In the genomic region with DNA sequence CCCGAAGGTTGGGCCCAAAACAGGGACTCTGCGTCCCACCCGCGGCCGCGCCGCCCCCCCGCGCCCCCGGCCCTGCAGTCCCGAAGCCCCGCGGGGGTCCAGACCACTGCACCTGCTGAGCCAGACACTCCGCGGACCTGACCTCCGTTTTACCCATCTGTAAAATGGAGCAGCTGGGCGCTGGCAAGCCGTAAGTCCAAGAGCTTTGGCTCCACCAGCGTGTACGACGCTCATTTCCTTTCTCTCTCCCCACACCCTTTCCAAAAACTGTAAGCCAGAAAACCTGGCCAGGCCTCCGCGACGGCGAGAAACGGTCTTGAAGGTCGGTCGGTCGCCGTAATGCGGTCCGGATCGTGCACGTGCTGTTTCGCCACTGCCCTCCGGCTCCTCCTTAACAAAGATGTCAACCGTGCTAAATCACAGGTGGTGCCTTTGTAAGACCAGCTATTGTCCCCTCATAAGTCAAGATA, we compare ENCODE assay signal across 9 cellular contexts. TPM values are rescaled to one million over a fixed set of nuclear protein-coding genes. Genes with fewer than 3 reads are reported as not detected.
A peak's percentile ranks its signal among the peaks of the same experiment; 100 is the strongest.
DNase-seq lines count a peak whose midpoint lies in the region; ATAC-seq and TF ChIP-seq lines count a peak whose summit lies in the region.
"Had no signal": no experiment of that assay in that cellular context is flagged by ENCODE, and none has a peak within 500 bp of the region (broad histone marks: within the 10 kb centered on the region; RNA-seq: fewer than 3 reads in every experiment).

No MANE protein-coding gene starts in this region.

- ATAC-seq in CD4-positive, CD25-positive, alpha-beta regulatory T cell (ENCODE audit: low read depth in 2 of 2) = no peak
- no peak for ATAC-seq in central memory CD8-positive, alpha-beta T cell (replicated peaks; ENCODE audit: extremely low read depth, poor library complexity, severe bottlenecking)
- no peak for ATAC-seq in GM18873 (IDR thresholded peaks at IDR 0.05; ENCODE audit: low FRiP score, unreplicated experiment)

- H4K20me1 ChIP-seq in neural progenitor cell (ENCODE audit: low read depth) = peaks cover 40% of the 10 kb centered on the region

- H3K9me3 ChIP-seq in CD4-positive, CD25-positive, alpha-beta regulatory T cell (ENCODE audit: control insufficient read depth in 2 of 2, low read length in 2 of 2) = no peaks in the 10 kb centered on the region
- H3K9me3 ChIP-seq in HAP-1 = no peaks in the 10 kb centered on the region
- H3K9me3 ChIP-seq in neural progenitor cell (ENCODE audit: low read depth) = no peaks in the 10 kb centered on the region

- peaks cover 0 to 3% (median 0%) of the 10 kb centered on the region in 7 donors for H3K9me3 Mint-ChIP-seq in CD4-positive, CD25-positive, alpha-beta regulatory T cell
- no peaks in the 10 kb centered on the region for H3K9me3 Mint-ChIP-seq in central memory CD8-positive, alpha-beta T cell
- peaks cover 2% of the 10 kb centered on the region for H3K9me3 Mint-ChIP-seq in neural progenitor cell

- H2AFZ ChIP-seq in neural progenitor cell (replicated peaks) = no peak overlapping the region

- no peak for DNase-seq in CD4-positive, CD25-positive, alpha-beta regulatory T cell
- peak; percentile 76 to 80 for DNase-seq in HAP-1 (ENCODE audit: low spot score in 2 of 2)
- DNase-seq in central memory CD8-positive, alpha-beta T cell (ENCODE audit: low spot score in 2 of 2) = no peak
- DNase-seq in neural progenitor cell (ENCODE audit: low spot score) = peak; percentile 93
- no peak for DNase-seq in head of caudate nucleus
- no peak for DNase-seq in SIG-M5 treated with dmso at 0.1 percent for 504 hours (lab: John Stamatoyannopoulos, UW; ENCODE audit: unreplicated experiment)
- DNase-seq in HPDE6-E6E7 (ENCODE audit: extremely low spot score) = no peak
- DNase-seq: activated CD4-positive, alpha-beta T cell treated with anti-CD3 and anti-CD28 coated beads, Interleukin-2, amount 50 U/mL, for 1 hour had no signal

- in situ Hi-C loops in HAP-1 (cut with MboI; ENCODE audit: low sequenced_read_pairs) = no loop called here

- H3K27ac ChIP-seq in CD4-positive, CD25-positive, alpha-beta regulatory T cell (ENCODE audit: insufficient read depth, low read length, poor library complexity, severe bottlenecking) = no peak overlapping the region
- peak overlapping the region; percentile 93 for H3K27ac ChIP-seq in neural progenitor cell

- H3K9ac ChIP-seq in neural progenitor cell = no peak overlapping the region

- no peak overlapping the region for H3K27ac Mint-ChIP-seq in CD4-positive, CD25-positive, alpha-beta regulatory T cell
- no peak overlapping the region for H3K27ac Mint-ChIP-seq in central memory CD8-positive, alpha-beta T cell (ENCODE audit: low read depth)
- H3K27ac Mint-ChIP-seq in neural progenitor cell = no peak overlapping the region

- H3K79me2 ChIP-seq in neural progenitor cell (ENCODE audit: low read depth) = no peaks in the 10 kb centered on the region

- TF ChIP-seq CTCF in neural progenitor cell (IDR thresholded peaks at IDR 0.05) = no peak

- no peaks in the 10 kb centered on the region for H3K36me3 ChIP-seq in CD4-positive, CD25-positive, alpha-beta regulatory T cell (ENCODE audit: control insufficient read depth, insufficient read depth, low read length)
- H3K36me3 ChIP-seq in HAP-1 (replicated peaks) = no peaks in the 10 kb centered on the region
- no peaks in the 10 kb centered on the region for H3K36me3 ChIP-seq in neural progenitor cell

- H3K4me2 ChIP-seq in neural progenitor cell = peak overlapping the region; percentile 52

- H3F3A ChIP-seq in neural progenitor cell (ENCODE audit: low read depth) = peaks cover 58% of the 10 kb centered on the region

- no peak overlapping the region for H3K4me3 ChIP-seq in CD4-positive, CD25-positive, alpha-beta regulatory T cell (ENCODE audit: low read depth, low read length)
- H3K4me3 ChIP-seq in HAP-1 (peak overlapping the region; percentile 21), neural progenitor cell (peak overlapping the region; percentile 24)

- peaks cover 16% of the 10 kb centered on the region for H3K4me1 ChIP-seq in CD4-positive, CD25-positive, alpha-beta regulatory T cell (ENCODE audit: control insufficient read depth, insufficient read depth, low read length, poor library complexity, severe bottlenecking)
- H3K4me1 ChIP-seq in HAP-1 (peaks cover 45% of the 10 kb centered on the region), neural progenitor cell (peaks cover 68% of the 10 kb centered on the region)

- H3K4me3 Mint-ChIP-seq in CD4-positive, CD25-positive, alpha-beta regulatory T cell = peak overlapping the region; percentile 51 to 82 (median 70)
- peak overlapping the region; percentile 70 for H3K4me3 Mint-ChIP-seq in central memory CD8-positive, alpha-beta T cell
- peak overlapping the region; percentile 78 for H3K4me3 Mint-ChIP-seq in neural progenitor cell

- H3K36me3 Mint-ChIP-seq in CD4-positive, CD25-positive, alpha-beta regulatory T cell = no peaks in the 10 kb centered on the region
- H3K36me3 Mint-ChIP-seq in central memory CD8-positive, alpha-beta T cell (ENCODE audit: insufficient read depth) = peaks cover 2% of the 10 kb centered on the region
- no peaks in the 10 kb centered on the region for H3K36me3 Mint-ChIP-seq in neural progenitor cell

- intact Hi-C loops in head of caudate nucleus (cut with DNase I) = no loop called here

- peaks cover 67% of the 10 kb centered on the region for H3K27me3 ChIP-seq in CD4-positive, CD25-positive, alpha-beta regulatory T cell (ENCODE audit: control insufficient read depth, insufficient read depth, low read length)
- H3K27me3 ChIP-seq in HAP-1 (ENCODE audit: low read depth) (peaks cover 24% of the 10 kb centered on the region), neural progenitor cell (peaks cover 93% of the 10 kb centered on the region)

- peaks cover 87% of the 10 kb centered on the region for H3K27me3 Mint-ChIP-seq in CD4-positive, CD25-positive, alpha-beta regulatory T cell
- H3K27me3 Mint-ChIP-seq in central memory CD8-positive, alpha-beta T cell = peaks cover 96% of the 10 kb centered on the region
- peaks cover 51% of the 10 kb centered on the region for H3K27me3 Mint-ChIP-seq in neural progenitor cell (ENCODE audit: insufficient read depth, low read depth)

- peaks cover 0 to 19% (median 12%) of the 10 kb centered on the region in 4 donors for H3K4me1 Mint-ChIP-seq in CD4-positive, CD25-positive, alpha-beta regulatory T cell
- H3K4me1 Mint-ChIP-seq in central memory CD8-positive, alpha-beta T cell = peaks cover 5% of the 10 kb centered on the region
- peaks cover 38% of the 10 kb centered on the region for H3K4me1 Mint-ChIP-seq in neural progenitor cell

RNA-seq across cellular contexts. Expression of a gene that starts 7.8 kb away (rescaled TPM):
- total RNA-seq in CD4-positive, CD25-positive, alpha-beta regulatory T cell = not detected
- not detected for polyA plus RNA-seq in CD4-positive, CD25-positive, alpha-beta regulatory T cell
- 0.25 and 1.0 TPM in 2 replicates for total RNA-seq in neural progenitor cell (ENCODE audit: low replicate concordance)

Comparison
In these comparisons a context has a peak if more than half of its experiments do, and no peak if none do; other contexts are left out.
1. DNase-seq: peak in HAP-1 (2 of 2) and neural progenitor cell (single experiment); none in CD4-positive, CD25-positive, alpha-beta regulatory T cell (0 of 3), central memory CD8-positive, alpha-beta T cell (0 of 2), head of caudate nucleus (0 of 42), SIG-M5 treated with dmso at 0.1 percent for 504 hours (single experiment) and HPDE6-E6E7 (single experiment).
2. Peak in every context shown above with its lines, with median percentiles within 50 percentile points of each other: H3K4me3 Mint-ChIP-seq.